In the genomic region with DNA sequence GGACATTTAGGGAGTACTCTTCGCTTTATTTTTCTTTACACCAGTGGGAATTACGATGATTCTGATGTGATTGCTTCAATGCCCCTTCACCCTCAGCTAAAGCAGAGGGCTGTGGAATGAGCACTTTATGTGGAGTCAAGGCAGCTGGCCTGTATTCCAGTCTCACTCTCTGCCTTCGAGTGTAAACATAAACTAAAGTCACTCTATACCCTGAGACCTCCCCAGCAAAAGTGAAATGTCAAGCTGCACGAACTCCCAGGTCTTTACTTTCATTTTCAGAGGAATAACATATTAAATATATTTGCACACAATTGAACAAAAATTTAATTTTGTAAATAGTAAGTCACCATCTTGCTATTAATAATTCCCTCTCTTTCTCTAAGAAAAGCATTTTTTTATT, we compare ENCODE assay signal across 23 cellular contexts.
"Had no signal": no experiment of that assay in that cellular context is flagged by ENCODE, and none has a peak within 500 bp of the region (broad histone marks: within the 10 kb centered on the region; RNA-seq: fewer than 3 reads in every experiment).

No MANE protein-coding gene starts in this region.

- H3K36me3 ChIP-seq: ascending aorta, gastroesophageal sphincter, left lung, neutrophil, transverse colon, vagina had no signal

- FAIRE-seq: bronchial epithelial cell, keratinocyte had no signal

- H3K36me3 Mint-ChIP-seq: natural killer cell had no signal

- ATAC-seq: activated CD4-positive, CD25-positive, alpha-beta regulatory T cell treated with anti-CD3 and anti-CD28 coated beads, Interleukin-2, amount 50 U/mL, for 24 hours; effector memory CD8-positive, alpha-beta T cell; gastroesophageal sphincter; left lung; natural killer cell had no signal

- H3K27me3 Mint-ChIP-seq: effector memory CD8-positive, alpha-beta T cell had no signal

- H3K4me1 Mint-ChIP-seq: natural killer cell had no signal

- H3K27me3 ChIP-seq: ascending aorta, gastroesophageal sphincter, left lung, neutrophil, transverse colon, vagina had no signal

- H2AFZ ChIP-seq: parathyroid adenoma had no signal

- H3K27ac ChIP-seq: ascending aorta, gastroesophageal sphincter, left lung, neutrophil, parathyroid adenoma, transverse colon, vagina had no signal

- H3K4me3 Mint-ChIP-seq: activated T-helper 1 cell treated with anti-CD3 and anti-CD28 coated beads, Interleukin-12 subunit alpha, Interleukin-12 subunit beta, Interleukin-2, Interleukin-4 antibody, amounts not matched to agents 30 ng/mL and 10 ng/mL and 1 ng/mL, durations not matched to agents 14 hours and 24 hours and 36 hours; effector memory CD8-positive, alpha-beta T cell; natural killer cell had no signal

- DNase-seq: activated CD4-positive, alpha-beta T cell treated with anti-CD3 and anti-CD28 coated beads, Interleukin-2, amount 50 U/mL, for 1 hour; activated CD8-positive, alpha-beta memory T cell treated with anti-CD3 and anti-CD28 coated beads for 24 hours; activated naive CD4-positive, alpha-beta T cell treated with Interleukin-2 at 50 U/mL for 16 hours; dermis blood vessel endothelial cell; effector memory CD8-positive, alpha-beta T cell; left lung; mesendoderm; natural killer cell; small intestine; stimulated activated CD4-positive, alpha-beta T cell treated with anti-CD3 and anti-CD28 coated beads, Interleukin-4, amount 100 ng/mL, for 4 hours; stimulated activated CD8-positive, alpha-beta memory T cell treated with anti-CD3 and anti-CD28 coated beads, Interleukin-4, amount 100 ng/mL, for 48 hours; stimulated activated naive CD4-positive, alpha-beta T cell treated with Interleukin-2 at 50 U/mL for 16 hours; T-helper 9 cell; transverse colon had no signal

- H3K4me1 ChIP-seq: ascending aorta, gastroesophageal sphincter, left lung, parathyroid adenoma, vagina had no signal

- H3K27ac Mint-ChIP-seq: activated T-helper 1 cell treated with anti-CD3 and anti-CD28 coated beads, Interleukin-12 subunit alpha, Interleukin-12 subunit beta, Interleukin-2, Interleukin-4 antibody, amounts not matched to agents 30 ng/mL and 10 ng/mL and 1 ng/mL, durations not matched to agents 14 hours and 24 hours and 36 hours; effector memory CD8-positive, alpha-beta T cell; natural killer cell had no signal

- H3K79me2 ChIP-seq: parathyroid adenoma had no signal

- H3K4me3 ChIP-seq: ascending aorta, gastroesophageal sphincter, left lung, transverse colon, vagina had no signal

- H3K9me3 ChIP-seq: ascending aorta, gastroesophageal sphincter, left lung, neutrophil, transverse colon, vagina had no signal

- H3K9me3 Mint-ChIP-seq: activated T-helper 1 cell treated with anti-CD3 and anti-CD28 coated beads, Interleukin-12 subunit alpha, Interleukin-12 subunit beta, Interleukin-2, Interleukin-4 antibody, amounts not matched to agents 30 ng/mL and 10 ng/mL and 1 ng/mL, durations not matched to agents 14 hours and 24 hours and 36 hours; effector memory CD8-positive, alpha-beta T cell; natural killer cell had no signal

- H3K9ac ChIP-seq: parathyroid adenoma had no signal
